In the genomic region with DNA sequence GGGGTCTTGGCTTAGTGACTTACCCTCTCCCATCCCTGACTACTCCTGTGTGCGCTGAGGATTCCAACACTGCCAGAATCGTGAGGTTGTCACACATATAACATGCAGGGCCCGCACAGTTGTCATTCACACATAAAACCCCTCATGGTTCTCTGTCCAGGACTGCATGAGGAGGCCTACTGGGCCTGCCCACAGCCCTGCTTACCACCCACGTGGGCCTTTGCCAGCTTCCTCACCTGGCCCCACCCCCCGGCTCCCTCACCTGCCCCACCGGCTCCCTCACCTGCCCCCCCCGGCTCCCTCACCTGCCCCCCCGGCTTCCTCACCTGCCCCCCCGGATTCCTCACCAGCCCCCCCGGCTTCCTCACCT, we compare ENCODE assay signal across 19 cellular contexts.
"Had no signal": no experiment of that assay in that cellular context is flagged by ENCODE, and none has a peak within 500 bp of the region (broad histone marks: within the 10 kb centered on the region; RNA-seq: fewer than 3 reads in every experiment).

No MANE protein-coding gene starts in this region.

- FAIRE-seq: TTC549 had no signal

- H3K9me3 Mint-ChIP-seq: activated B cell treated with CpG ODN at 0.5 μM for 24 hours; activated T-helper 17 cell treated with anti-CD3 and anti-CD28 coated beads, Interleukin-2, amount 50 U/mL, for 72 hours; memory B cell; natural killer cell; type B pancreatic cell had no signal

- H3K27ac Mint-ChIP-seq: activated B cell treated with CpG ODN at 0.5 μM for 24 hours; activated T-helper 17 cell treated with anti-CD3 and anti-CD28 coated beads, Interleukin-2, amount 50 U/mL, for 72 hours; memory B cell; natural killer cell had no signal

- H3K4me1 Mint-ChIP-seq: activated B cell treated with CpG ODN at 0.5 μM for 24 hours; activated T-helper 17 cell treated with anti-CD3 and anti-CD28 coated beads, Interleukin-2, amount 50 U/mL, for 72 hours; memory B cell; natural killer cell had no signal

- DNase-seq: activated B cell treated with CpG ODN at 0.5 μM for 24 hours; activated CD4-positive, alpha-beta T cell treated with anti-CD3 and anti-CD28 coated beads for 48 hours; activated naive CD4-positive, alpha-beta T cell treated with Interleukin-2 at 50 U/mL for 16 hours; anterior cingulate cortex; brain microvascular endothelial cell; effector CD8-positive, alpha-beta T cell; foreskin fibroblast; hypothalamus; left ventricle myocardium inferior; natural killer cell; nucleus accumbens; stimulated activated CD4-positive, alpha-beta T cell treated with anti-CD3 and anti-CD28 coated beads, Interleukin-15, amount 100 ng/mL, for 24 hours; stimulated activated CD4-positive, alpha-beta T cell treated with anti-CD3 and anti-CD28 coated beads, Interleukin-4, amount 100 ng/mL, for 24 hours; stimulated activated CD8-positive, alpha-beta memory T cell treated with anti-CD3 and anti-CD28 coated beads, Interleukin-4, amount 100 ng/mL, for 48 hours; stimulated activated naive CD4-positive, alpha-beta T cell treated with Interleukin-2 at 50 U/mL for 16 hours had no signal

- ATAC-seq: activated T-helper 17 cell treated with anti-CD3 and anti-CD28 coated beads, Interleukin-2, amount 50 U/mL, for 72 hours; natural killer cell had no signal

- H3K36me3 Mint-ChIP-seq: memory B cell, natural killer cell, type B pancreatic cell had no signal

- H3K4me3 Mint-ChIP-seq: activated B cell treated with CpG ODN at 0.5 μM for 24 hours; activated T-helper 17 cell treated with anti-CD3 and anti-CD28 coated beads, Interleukin-2, amount 50 U/mL, for 72 hours; memory B cell; natural killer cell; type B pancreatic cell had no signal
